In the genomic region with DNA sequence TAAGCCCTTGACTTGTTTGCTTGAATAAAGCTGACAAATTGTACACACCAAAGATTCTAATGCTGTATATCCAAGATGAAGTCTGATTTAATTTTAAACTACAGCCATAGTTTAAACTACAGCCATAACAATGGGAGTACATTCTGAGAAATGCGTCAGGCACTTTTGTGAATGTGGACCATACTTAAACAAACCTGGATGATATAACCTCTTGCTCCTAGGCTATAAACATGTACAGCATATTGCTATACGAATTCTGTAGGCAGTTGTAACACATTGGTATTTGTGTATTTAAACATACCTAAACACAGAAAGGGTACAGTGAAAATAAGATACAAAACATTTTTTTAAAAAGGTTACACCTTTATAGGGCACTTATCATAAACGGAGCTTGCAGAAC, we compare ENCODE assay signal across 24 cellular contexts.
"Had no signal": no experiment of that assay in that cellular context is flagged by ENCODE, and none has a peak within 500 bp of the region (broad histone marks: within the 10 kb centered on the region; RNA-seq: fewer than 3 reads in every experiment).

No MANE protein-coding gene starts in this region.

- H3K4me1 Mint-ChIP-seq: neural crest cell had no signal

- H3K36me3 ChIP-seq: lower lobe of right lung, upper lobe of left lung, uterus had no signal

- H3K4me3 Mint-ChIP-seq: memory B cell; naive B cell; neural crest cell; stimulated activated memory B cell treated with anti-CD40 and anti-IgM and Interleukin-4, amounts not matched to agents 10 μg/mL and 1 μg/mL and 100 μg/mL, for 72 hours; stimulated activated naive CD8-positive, alpha-beta T cell treated with anti-CD3 and anti-CD28 coated beads, Interleukin-15, Interleukin-2, amounts not matched to agents 100 ng/mL and 50 ng/mL, for 24 hours had no signal

- H3K9me3 ChIP-seq: esophagus squamous epithelium, gastroesophageal sphincter, lower lobe of right lung, spleen, tibial artery, upper lobe of left lung, uterus had no signal

- H3K27me3 ChIP-seq: esophagus squamous epithelium, gastroesophageal sphincter, spleen, tibial artery, upper lobe of left lung, uterus had no signal

- H3K4me1 ChIP-seq: esophagus squamous epithelium, lower lobe of right lung, uterus had no signal

- H3K27me3 Mint-ChIP-seq: memory B cell; naive B cell; stimulated activated memory B cell treated with anti-CD40 and anti-IgM and Interleukin-4, amounts not matched to agents 10 μg/mL and 1 μg/mL and 100 μg/mL, for 72 hours; stimulated activated naive CD8-positive, alpha-beta T cell treated with anti-CD3 and anti-CD28 coated beads, Interleukin-15, Interleukin-2, amounts not matched to agents 100 ng/mL and 50 ng/mL, for 24 hours had no signal

- H3K9me3 Mint-ChIP-seq: stimulated activated memory B cell treated with anti-CD40 and anti-IgM and Interleukin-4, amounts not matched to agents 10 μg/mL and 1 μg/mL and 100 μg/mL, for 72 hours had no signal

- H3K4me3 ChIP-seq: coronary artery, esophagus squamous epithelium, gastroesophageal sphincter, left ventricle myocardium inferior, lower lobe of right lung, spleen, tibial artery, upper lobe of left lung, uterus had no signal

- DNase-seq: effector CD4-positive, alpha-beta T cell; esophagus squamous epithelium; foreskin fibroblast; glutamatergic neuron; left ventricle myocardium inferior; lower lobe of right lung; midbrain; naive B cell; posterior cingulate gyrus; spleen; stimulated activated CD4-positive, alpha-beta T cell treated with anti-CD3 and anti-CD28 coated beads, Interleukin-15, amount 100 ng/mL, for 24 hours; stimulated activated CD4-positive, alpha-beta T cell treated with anti-CD3 and anti-CD28 coated beads, Interleukin-1b, Interleukin-23, amount 100 ng/mL, for 48 hours; stimulated activated CD4-positive, alpha-beta T cell treated with anti-CD3 and anti-CD28 coated beads, Interleukin-4, amount 100 ng/mL, for 24 hours; tibial artery; upper lobe of left lung; uterus had no signal

- H3K27ac Mint-ChIP-seq: memory B cell; stimulated activated memory B cell treated with anti-CD40 and anti-IgM and Interleukin-4, amounts not matched to agents 10 μg/mL and 1 μg/mL and 100 μg/mL, for 72 hours; stimulated activated naive CD8-positive, alpha-beta T cell treated with anti-CD3 and anti-CD28 coated beads, Interleukin-15, Interleukin-2, amounts not matched to agents 100 ng/mL and 50 ng/mL, for 24 hours had no signal

- ATAC-seq: gastroesophageal sphincter; lower lobe of right lung; sciatic nerve; stimulated activated memory B cell treated with anti-CD40 and anti-IgM and Interleukin-4, amounts not matched to agents 10 μg/mL and 1 μg/mL and 100 μg/mL, for 72 hours had no signal

- H3K27ac ChIP-seq: epithelial cell of prostate, esophagus squamous epithelium, gastroesophageal sphincter, left ventricle myocardium inferior, lower lobe of right lung, spleen, upper lobe of left lung, uterus had no signal
